ENCODE assay signal across 14 cellular contexts in the genomic region with DNA sequence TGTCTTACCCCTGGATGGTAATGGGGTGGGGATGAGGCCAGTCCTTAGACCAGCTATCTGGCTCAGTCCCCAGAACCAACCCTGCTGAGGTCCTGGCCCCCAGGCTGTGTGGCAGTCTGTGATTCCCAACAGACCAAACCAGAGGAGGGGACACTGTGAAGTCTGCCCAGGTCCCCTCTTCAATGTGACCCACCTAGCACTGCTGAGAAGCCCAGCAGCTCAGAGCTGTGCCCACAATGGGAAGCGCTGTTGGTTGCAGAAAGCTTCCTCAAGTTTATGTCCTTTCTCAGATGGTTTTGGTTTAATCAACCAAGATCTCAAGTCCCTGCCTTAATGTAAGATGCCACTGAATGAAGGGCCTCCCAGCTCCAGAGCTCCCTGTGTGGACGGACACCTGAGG.
DNase-seq lines count a peak whose midpoint lies in the region; ATAC-seq and TF ChIP-seq lines count a peak whose summit lies in the region.
"Had no signal": no experiment of that assay in that cellular context is flagged by ENCODE, and none has a peak within 500 bp of the region (broad histone marks: within the 10 kb centered on the region; RNA-seq: fewer than 3 reads in every experiment).

No MANE protein-coding gene starts in this region.

- DNase-seq in effector memory CD8-positive, alpha-beta T cell: no peak
- DNase-seq in type B pancreatic cell (ENCODE audit: extremely low spot score, unreplicated experiment): peak; percentile 29
- DNase-seq in islet precursor cell: no peak
- no peak for DNase-seq in COLO668 (lab: John Stamatoyannopoulos, UW; ENCODE audit: unreplicated experiment)
- no peak for DNase-seq in kidney tubule cell (ENCODE audit: low spot score)
- DNase-seq: ACHN, Calu3, DMS79, EL, GOT3, H9 had no signal

- H3K4me1 ChIP-seq in BLaER1 treated with 17β-estradiol and CSF1 and Interleukin-3, amounts not matched to agents 10 nM and 100 nM: peaks cover 14 to 59% (median 53%) of the 10 kb centered on the region in 10 experiments
- H3K4me1 ChIP-seq in DOHH2 (ENCODE audit: control insufficient read depth, low read length): peaks cover 71% of the 10 kb centered on the region

- peaks cover 5% of the 10 kb centered on the region for H3K36me3 Mint-ChIP-seq in effector memory CD8-positive, alpha-beta T cell (ENCODE audit: insufficient read depth)
- H3K36me3 Mint-ChIP-seq in type B pancreatic cell: no peaks in the 10 kb centered on the region

- H3F3A ChIP-seq in DOHH2 (ENCODE audit: control insufficient read depth, insufficient read depth): peaks cover 8% of the 10 kb centered on the region

- H3K27me3 Mint-ChIP-seq in effector memory CD8-positive, alpha-beta T cell: no peaks in the 10 kb centered on the region
- H3K27me3 Mint-ChIP-seq in type B pancreatic cell: peaks cover 52% of the 10 kb centered on the region

- no peak overlapping the region for H3K9ac ChIP-seq in BLaER1 treated with 17β-estradiol and CSF1 and Interleukin-3, amounts not matched to agents 10 nM and 100 nM

- no peaks in the 10 kb centered on the region for H3K9me3 Mint-ChIP-seq in effector memory CD8-positive, alpha-beta T cell
- H3K9me3 Mint-ChIP-seq in type B pancreatic cell: no peaks in the 10 kb centered on the region
- H3K9me3 Mint-ChIP-seq: H9 had no signal

- H3K4me3 Mint-ChIP-seq in effector memory CD8-positive, alpha-beta T cell: peak overlapping the region; percentile 8 to 33
- H3K4me3 Mint-ChIP-seq in type B pancreatic cell: no peak overlapping the region
- H3K4me3 Mint-ChIP-seq: H9 had no signal

- no peaks in the 10 kb centered on the region for H4K20me1 ChIP-seq in BLaER1 treated with 17β-estradiol and CSF1 and Interleukin-3, amounts not matched to agents 10 nM and 100 nM
- no peaks in the 10 kb centered on the region for H4K20me1 ChIP-seq in DOHH2 (ENCODE audit: control insufficient read depth, insufficient read depth, low read depth, low read length)

- no peaks in the 10 kb centered on the region for H3K9me3 ChIP-seq in BLaER1 treated with 17β-estradiol and CSF1 and Interleukin-3, amounts not matched to agents 10 nM and 100 nM (replicated peaks in 1 of 11)
- no peaks in the 10 kb centered on the region for H3K9me3 ChIP-seq in DOHH2 (ENCODE audit: control insufficient read depth, insufficient read depth, low read length)

- peak overlapping the region in 9 of 11 experiments; percentile 36 to 84 (median 72); a peak in 15 of 22 replicates for H3K4me2 ChIP-seq in BLaER1 treated with 17β-estradiol and CSF1 and Interleukin-3, amounts not matched to agents 10 nM and 100 nM
- H3K4me2 ChIP-seq in DOHH2 (ENCODE audit: low read length): peak overlapping the region; percentile 82

- H3K27ac Mint-ChIP-seq in effector memory CD8-positive, alpha-beta T cell: peak overlapping the region; percentile 75 to 94
- no peak overlapping the region for H3K27ac Mint-ChIP-seq in type B pancreatic cell
- H3K27ac Mint-ChIP-seq: H9 had no signal

- ATAC-seq in effector memory CD8-positive, alpha-beta T cell (replicated peaks): no peak

- H3K36me3 ChIP-seq in BLaER1 treated with 17β-estradiol and CSF1 and Interleukin-3, amounts not matched to agents 10 nM and 100 nM: no peaks in the 10 kb centered on the region
- H3K36me3 ChIP-seq in DOHH2 (ENCODE audit: control insufficient read depth, low read length): no peaks in the 10 kb centered on the region

- H3K79me2 ChIP-seq in DOHH2 (ENCODE audit: control insufficient read depth, low read length): no peaks in the 10 kb centered on the region

- no peak for TF ChIP-seq CTCF in DOHH2 (IDR thresholded peaks at IDR 0.05; ENCODE audit: low read depth, low read length, poor library complexity, severe bottlenecking)
- no peak for TF ChIP-seq CTCF in type B pancreatic cell (conservative IDR thresholded peaks at IDR 0.05)

- H3K27me3 ChIP-seq in BLaER1 treated with 17β-estradiol and CSF1 and Interleukin-3, amounts not matched to agents 10 nM and 100 nM: no peaks in the 10 kb centered on the region
- H3K27me3 ChIP-seq in DOHH2 (ENCODE audit: control insufficient read depth, low read length): no peaks in the 10 kb centered on the region

- H3K9me2 ChIP-seq in DOHH2 (replicated peaks; ENCODE audit: control insufficient read depth, low read length): no peaks in the 10 kb centered on the region

- no peak overlapping the region for H3K4me3 ChIP-seq in BLaER1 treated with 17β-estradiol and CSF1 and Interleukin-3, amounts not matched to agents 10 nM and 100 nM
- peak overlapping the region; percentile 15; the same call in 1 of the 2 replicates for H3K4me3 ChIP-seq in DOHH2 (ENCODE audit: low read length)

- peaks cover 63 to 66% of the 10 kb centered on the region in 2 donors for H3K4me1 Mint-ChIP-seq in effector memory CD8-positive, alpha-beta T cell (ENCODE audit: low read depth in 2 of 2)
- no peaks in the 10 kb centered on the region for H3K4me1 Mint-ChIP-seq in type B pancreatic cell (ENCODE audit: unreplicated experiment)
- H3K4me1 Mint-ChIP-seq: H9 had no signal

- no peak overlapping the region for H3K27ac ChIP-seq in BLaER1 treated with 17β-estradiol and CSF1 and Interleukin-3, amounts not matched to agents 10 nM and 100 nM
- peak overlapping the region; percentile 93 for H3K27ac ChIP-seq in DOHH2 (ENCODE audit: low read depth, low read length)
- H3K27ac ChIP-seq: C4-2B had no signal
